1 cellular context compared by ENCODE assay signal in the genomic region with DNA sequence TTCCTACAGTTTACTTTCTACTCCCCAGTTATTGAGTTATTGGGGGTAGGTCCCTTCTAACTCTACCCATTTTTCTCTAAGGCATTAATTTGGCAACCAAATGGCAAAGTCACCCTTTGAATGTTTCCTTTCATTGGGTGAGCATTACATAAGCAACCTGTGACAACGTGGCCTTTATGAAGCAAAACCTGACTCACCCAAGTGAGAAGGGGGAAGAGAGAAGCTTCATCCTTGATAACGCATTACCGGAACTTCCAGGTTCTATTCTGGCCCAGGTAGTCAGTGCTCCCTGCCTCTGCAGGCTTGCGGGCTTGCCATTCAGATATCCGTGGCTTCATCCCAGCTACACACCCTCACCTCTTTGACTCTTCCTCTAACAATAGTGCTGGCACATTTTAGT.
TF ChIP-seq lines count a peak whose summit lies in the region.

No MANE protein-coding gene starts in this region.

TF ChIP-seq in GM23338, 12 proteins besides CTCF, POLR2A, EP300 and RAD21:
- TF ChIP-seq, protein P1, sequence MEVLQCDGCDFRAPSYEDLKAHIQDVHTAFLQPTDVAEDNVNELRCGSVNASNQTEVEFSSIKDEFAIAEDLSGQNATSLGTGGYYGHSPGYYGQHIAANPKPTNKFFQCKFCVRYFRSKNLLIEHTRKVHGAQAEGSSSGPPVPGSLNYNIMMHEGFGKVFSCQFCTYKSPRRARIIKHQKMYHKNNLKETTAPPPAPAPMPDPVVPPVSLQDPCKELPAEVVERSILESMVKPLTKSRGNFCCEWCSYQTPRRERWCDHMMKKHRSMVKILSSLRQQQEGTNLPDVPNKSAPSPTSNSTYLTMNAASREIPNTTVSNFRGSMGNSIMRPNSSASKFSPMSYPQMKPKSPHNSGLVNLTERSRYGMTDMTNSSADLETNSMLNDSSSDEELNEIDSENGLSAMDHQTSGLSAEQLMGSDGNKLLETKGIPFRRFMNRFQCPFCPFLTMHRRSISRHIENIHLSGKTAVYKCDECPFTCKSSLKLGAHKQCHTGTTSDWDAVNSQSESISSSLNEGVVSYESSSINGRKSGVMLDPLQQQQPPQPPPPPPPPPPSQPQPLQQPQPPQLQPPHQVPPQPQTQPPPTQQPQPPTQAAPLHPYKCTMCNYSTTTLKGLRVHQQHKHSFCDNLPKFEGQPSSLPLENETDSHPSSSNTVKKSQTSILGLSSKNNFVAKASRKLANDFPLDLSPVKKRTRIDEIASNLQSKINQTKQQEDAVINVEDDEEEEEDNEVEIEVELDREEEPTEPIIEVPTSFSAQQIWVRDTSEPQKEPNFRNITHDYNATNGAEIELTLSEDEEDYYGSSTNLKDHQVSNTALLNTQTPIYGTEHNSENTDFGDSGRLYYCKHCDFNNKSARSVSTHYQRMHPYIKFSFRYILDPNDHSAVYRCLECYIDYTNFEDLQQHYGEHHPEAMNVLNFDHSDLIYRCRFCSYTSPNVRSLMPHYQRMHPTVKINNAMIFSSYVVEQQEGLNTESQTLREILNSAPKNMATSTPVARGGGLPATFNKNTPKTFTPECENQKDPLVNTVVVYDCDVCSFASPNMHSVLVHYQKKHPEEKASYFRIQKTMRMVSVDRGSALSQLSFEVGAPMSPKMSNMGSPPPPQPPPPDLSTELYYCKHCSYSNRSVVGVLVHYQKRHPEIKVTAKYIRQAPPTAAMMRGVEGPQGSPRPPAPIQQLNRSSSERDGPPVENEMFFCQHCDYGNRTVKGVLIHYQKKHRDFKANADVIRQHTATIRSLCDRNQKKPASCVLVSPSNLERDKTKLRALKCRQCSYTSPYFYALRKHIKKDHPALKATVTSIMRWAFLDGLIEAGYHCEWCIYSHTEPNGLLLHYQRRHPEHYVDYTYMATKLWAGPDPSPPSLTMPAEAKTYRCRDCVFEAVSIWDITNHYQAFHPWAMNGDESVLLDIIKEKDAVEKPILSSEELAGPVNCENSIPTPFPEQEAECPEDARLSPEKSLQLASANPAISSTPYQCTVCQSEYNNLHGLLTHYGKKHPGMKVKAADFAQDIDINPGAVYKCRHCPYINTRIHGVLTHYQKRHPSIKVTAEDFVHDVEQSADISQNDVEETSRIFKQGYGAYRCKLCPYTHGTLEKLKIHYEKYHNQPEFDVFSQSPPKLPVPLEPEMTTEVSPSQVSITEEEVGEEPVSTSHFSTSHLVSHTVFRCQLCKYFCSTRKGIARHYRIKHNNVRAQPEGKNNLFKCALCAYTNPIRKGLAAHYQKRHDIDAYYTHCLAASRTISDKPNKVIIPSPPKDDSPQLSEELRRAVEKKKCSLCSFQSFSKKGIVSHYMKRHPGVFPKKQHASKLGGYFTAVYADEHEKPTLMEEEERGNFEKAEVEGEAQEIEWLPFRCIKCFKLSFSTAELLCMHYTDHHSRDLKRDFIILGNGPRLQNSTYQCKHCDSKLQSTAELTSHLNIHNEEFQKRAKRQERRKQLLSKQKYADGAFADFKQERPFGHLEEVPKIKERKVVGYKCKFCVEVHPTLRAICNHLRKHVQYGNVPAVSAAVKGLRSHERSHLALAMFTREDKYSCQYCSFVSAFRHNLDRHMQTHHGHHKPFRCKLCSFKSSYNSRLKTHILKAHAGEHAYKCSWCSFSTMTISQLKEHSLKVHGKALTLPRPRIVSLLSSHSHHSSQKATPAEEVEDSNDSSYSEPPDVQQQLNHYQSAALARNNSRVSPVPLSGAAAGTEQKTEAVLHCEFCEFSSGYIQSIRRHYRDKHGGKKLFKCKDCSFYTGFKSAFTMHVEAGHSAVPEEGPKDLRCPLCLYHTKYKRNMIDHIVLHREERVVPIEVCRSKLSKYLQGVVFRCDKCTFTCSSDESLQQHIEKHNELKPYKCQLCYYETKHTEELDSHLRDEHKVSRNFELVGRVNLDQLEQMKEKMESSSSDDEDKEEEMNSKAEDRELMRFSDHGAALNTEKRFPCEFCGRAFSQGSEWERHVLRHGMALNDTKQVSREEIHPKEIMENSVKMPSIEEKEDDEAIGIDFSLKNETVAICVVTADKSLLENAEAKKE (CRISPR knock-in tag; IDR thresholded peaks at IDR 0.05), result no peak
- no peak for TF ChIP-seq ZNF331 (CRISPR knock-in tag; IDR thresholded peaks at IDR 0.05; ENCODE audit: low read depth)
- no peak for TF ChIP-seq STAT1 (IDR thresholded peaks at IDR 0.05; ENCODE audit: unreplicated experiment)
- TF ChIP-seq EZH2phosphoT487 (IDR thresholded peaks at IDR 0.05; ENCODE audit: unreplicated experiment), result no peak
- no peak for TF ChIP-seq CREB1 (CRISPR knock-in tag; IDR thresholded peaks at IDR 0.05; ENCODE audit: low read depth)
- TF ChIP-seq, protein P2, sequence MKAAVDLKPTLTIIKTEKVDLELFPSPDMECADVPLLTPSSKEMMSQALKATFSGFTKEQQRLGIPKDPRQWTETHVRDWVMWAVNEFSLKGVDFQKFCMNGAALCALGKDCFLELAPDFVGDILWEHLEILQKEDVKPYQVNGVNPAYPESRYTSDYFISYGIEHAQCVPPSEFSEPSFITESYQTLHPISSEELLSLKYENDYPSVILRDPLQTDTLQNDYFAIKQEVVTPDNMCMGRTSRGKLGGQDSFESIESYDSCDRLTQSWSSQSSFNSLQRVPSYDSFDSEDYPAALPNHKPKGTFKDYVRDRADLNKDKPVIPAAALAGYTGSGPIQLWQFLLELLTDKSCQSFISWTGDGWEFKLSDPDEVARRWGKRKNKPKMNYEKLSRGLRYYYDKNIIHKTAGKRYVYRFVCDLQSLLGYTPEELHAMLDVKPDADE (IDR thresholded peaks at IDR 0.05), result no peak
- no peak for TF ChIP-seq EZH2 (IDR thresholded peaks at IDR 0.05; ENCODE audit: low read depth, unreplicated experiment)
- TF ChIP-seq POLR2AphosphoS5 (IDR thresholded peaks at IDR 0.05; ENCODE audit: low read depth), result no peak
- TF ChIP-seq JUNB (IDR thresholded peaks at IDR 0.05; ENCODE audit: unreplicated experiment), result no peak
- TF ChIP-seq NANOG (IDR thresholded peaks at IDR 0.05; ENCODE audit: borderline replicate concordance), result no peak
- no peak for TF ChIP-seq ZNF114 (CRISPR knock-in tag; IDR thresholded peaks at IDR 0.05)
- TF ChIP-seq, protein P3, sequence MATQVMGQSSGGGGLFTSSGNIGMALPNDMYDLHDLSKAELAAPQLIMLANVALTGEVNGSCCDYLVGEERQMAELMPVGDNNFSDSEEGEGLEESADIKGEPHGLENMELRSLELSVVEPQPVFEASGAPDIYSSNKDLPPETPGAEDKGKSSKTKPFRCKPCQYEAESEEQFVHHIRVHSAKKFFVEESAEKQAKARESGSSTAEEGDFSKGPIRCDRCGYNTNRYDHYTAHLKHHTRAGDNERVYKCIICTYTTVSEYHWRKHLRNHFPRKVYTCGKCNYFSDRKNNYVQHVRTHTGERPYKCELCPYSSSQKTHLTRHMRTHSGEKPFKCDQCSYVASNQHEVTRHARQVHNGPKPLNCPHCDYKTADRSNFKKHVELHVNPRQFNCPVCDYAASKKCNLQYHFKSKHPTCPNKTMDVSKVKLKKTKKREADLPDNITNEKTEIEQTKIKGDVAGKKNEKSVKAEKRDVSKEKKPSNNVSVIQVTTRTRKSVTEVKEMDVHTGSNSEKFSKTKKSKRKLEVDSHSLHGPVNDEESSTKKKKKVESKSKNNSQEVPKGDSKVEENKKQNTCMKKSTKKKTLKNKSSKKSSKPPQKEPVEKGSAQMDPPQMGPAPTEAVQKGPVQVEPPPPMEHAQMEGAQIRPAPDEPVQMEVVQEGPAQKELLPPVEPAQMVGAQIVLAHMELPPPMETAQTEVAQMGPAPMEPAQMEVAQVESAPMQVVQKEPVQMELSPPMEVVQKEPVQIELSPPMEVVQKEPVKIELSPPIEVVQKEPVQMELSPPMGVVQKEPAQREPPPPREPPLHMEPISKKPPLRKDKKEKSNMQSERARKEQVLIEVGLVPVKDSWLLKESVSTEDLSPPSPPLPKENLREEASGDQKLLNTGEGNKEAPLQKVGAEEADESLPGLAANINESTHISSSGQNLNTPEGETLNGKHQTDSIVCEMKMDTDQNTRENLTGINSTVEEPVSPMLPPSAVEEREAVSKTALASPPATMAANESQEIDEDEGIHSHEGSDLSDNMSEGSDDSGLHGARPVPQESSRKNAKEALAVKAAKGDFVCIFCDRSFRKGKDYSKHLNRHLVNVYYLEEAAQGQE (IDR thresholded peaks at IDR 0.05; ENCODE audit: unreplicated experiment), result no peak
